24 cellular contexts compared by ENCODE assay signal in genomic region chr2:109246176-109246575, GRCh38.
"Had no signal": no experiment of that assay in that cellular context is flagged by ENCODE, and none has a peak within 500 bp of the region (broad histone marks: within the 10 kb centered on the region; RNA-seq: fewer than 3 reads in every experiment).

No MANE protein-coding gene starts in this region.

- DNase-seq: kidney glomerular epithelial cell; left cardiac atrium; lower lobe of right lung; mammary epithelial cell; mesenchymal stem cell; naive thymus-derived CD8-positive, alpha-beta T cell; nucleus accumbens; retina; right cardiac atrium; stimulated activated CD4-positive, alpha-beta T cell treated with anti-CD3 and anti-CD28 coated beads, Interleukin-12 subunit alpha, Interleukin-12 subunit beta, amount 100 ng/mL, for 4 hours; stimulated activated CD4-positive, alpha-beta T cell treated with anti-CD3 and anti-CD28 coated beads, Interleukin-15, amount 100 ng/mL, for 24 hours; stimulated activated CD4-positive, alpha-beta T cell treated with anti-CD3 and anti-CD28 coated beads, Interleukin-2, amount 100 ng/mL, for 24 hours; stimulated activated CD4-positive, alpha-beta T cell treated with anti-CD3 and anti-CD28 coated beads, Interleukin-4, amount 100 ng/mL, for 1 hour; stimulated activated naive B cell treated with anti-CD40 and anti-IgM and Interleukin-4, amounts not matched to agents 10 μg/mL and 1 μg/mL and 100 μg/mL, for 72 hours; stimulated activated naive CD8-positive, alpha-beta T cell treated with anti-CD3 and anti-CD28 coated beads, Interleukin-15, Interleukin-2, amounts not matched to agents 100 U/mL and 50 U/mL, for 24 hours; stomach; testis; tibial artery had no signal

- ATAC-seq: left cardiac atrium; left lobe of liver; lower lobe of right lung; naive thymus-derived CD8-positive, alpha-beta T cell; pancreas; right cardiac atrium; sciatic nerve; stimulated activated naive B cell treated with anti-CD40 and anti-IgM and Interleukin-4, amounts not matched to agents 10 μg/mL and 1 μg/mL and 100 μg/mL, for 72 hours; stimulated activated naive CD8-positive, alpha-beta T cell treated with anti-CD3 and anti-CD28 coated beads, Interleukin-15, Interleukin-2, amounts not matched to agents 100 U/mL and 50 U/mL, for 24 hours had no signal

- H3K36me3 ChIP-seq: lower lobe of right lung, pancreas, prostate gland, stomach, tibial artery, uterus had no signal

- H3K27ac ChIP-seq: lower lobe of right lung, pancreas, prostate gland, skin epidermis, stomach, testis, uterus had no signal

- H3K9me3 ChIP-seq: lower lobe of right lung, pancreas, prostate gland, stomach, testis, tibial artery, uterus had no signal

- H3K4me1 ChIP-seq: prostate gland had no signal

- H3K27me3 ChIP-seq: stomach, testis, tibial artery, uterus had no signal

- H3K4me3 ChIP-seq: lower lobe of right lung, pancreas, prostate gland, skin epidermis, stomach, testis, tibial artery, uterus had no signal
